ENCODE assay signal across 18 cellular contexts in genomic region chr10:55224007-55224781, GRCh38.
DNase-seq lines count a peak whose midpoint lies in the region; ATAC-seq, FAIRE-seq and TF ChIP-seq lines count a peak whose summit lies in the region.
"Had no signal": no experiment of that assay in that cellular context is flagged by ENCODE, and none has a peak within 500 bp of the region (broad histone marks: within the 10 kb centered on the region; RNA-seq: fewer than 3 reads in every experiment).

No MANE protein-coding gene starts in this region.

- H3K79me2 ChIP-seq in MM.1S (ENCODE audit: low read length), result no peaks in the 10 kb centered on the region

- no peaks in the 10 kb centered on the region for H3F3A ChIP-seq in MM.1S (ENCODE audit: insufficient read depth, low read length)

- no peak overlapping the region for H3K27ac ChIP-seq in MM.1S (ENCODE audit: low read length)
- H3K27ac ChIP-seq: 22Rv1; BLaER1 treated with 17β-estradiol and CSF1 and Interleukin-3, amounts not matched to agents 10 nM and 100 nM; SJSA1 had no signal

- H3K9ac ChIP-seq in MM.1S (ENCODE audit: low read length), result no peak overlapping the region
- H3K9ac ChIP-seq: BLaER1 treated with 17β-estradiol and CSF1 and Interleukin-3, amounts not matched to agents 10 nM and 100 nM had no signal

- H3K4me1 ChIP-seq in MM.1S (ENCODE audit: low read length), result 0 out of 2 replicates have a peak, but pooled peaks cover 3% of the 10 kb centered on the region
- H3K4me1 ChIP-seq: BLaER1 treated with 17β-estradiol and CSF1 and Interleukin-3, amounts not matched to agents 10 nM and 100 nM; SJSA1 had no signal

- no peaks in the 10 kb centered on the region for H3K36me3 ChIP-seq in MM.1S (replicated peaks; ENCODE audit: insufficient read depth, low read length)
- H3K36me3 ChIP-seq: BLaER1 treated with 17β-estradiol and CSF1 and Interleukin-3, amounts not matched to agents 10 nM and 100 nM; SJSA1 had no signal

- peak; percentile 52 for FAIRE-seq in urothelium cell line (lab: Jason Lieb, UNC)
- FAIRE-seq: HTR-8/SVneo had no signal

- peak; percentile 53 for ATAC-seq in HG02610 (IDR thresholded peaks at IDR 0.05; ENCODE audit: unreplicated experiment)
- ATAC-seq: PC-3 had no signal

- no peak for TF ChIP-seq CTCF in MM.1S (IDR thresholded peaks at IDR 0.05; ENCODE audit: low read length)

- H3K4me2 ChIP-seq in MM.1S (ENCODE audit: low read depth, low read length), result 0 out of 2 replicates have a peak overlapping the region, but pooled peaks have one; percentile 6
- H3K4me2 ChIP-seq: BLaER1 treated with 17β-estradiol and CSF1 and Interleukin-3, amounts not matched to agents 10 nM and 100 nM had no signal

- peak overlapping the region; percentile 34 for H2AFZ ChIP-seq in MM.1S (ENCODE audit: low read length)

- H3K4me3 ChIP-seq in MM.1S (ENCODE audit: low read length), result no peak overlapping the region
- H3K4me3 ChIP-seq: BLaER1 treated with 17β-estradiol and CSF1 and Interleukin-3, amounts not matched to agents 10 nM and 100 nM; SJSA1 had no signal

- H3K9me3 ChIP-seq in MM.1S (replicated peaks; ENCODE audit: insufficient read depth, low read length), result no peaks in the 10 kb centered on the region
- H3K9me3 ChIP-seq: BLaER1 treated with 17β-estradiol and CSF1 and Interleukin-3, amounts not matched to agents 10 nM and 100 nM; SJSA1 had no signal

- DNase-seq in NK-92 treated with Interleukin-12 subunit alpha and Interleukin-12 subunit beta, amount 100 ng/mL, for 24 hours (lab: John Stamatoyannopoulos, UW), result peak; percentile 26
- DNase-seq in NK-92 (lab: John Stamatoyannopoulos, UW; ENCODE audit: unreplicated experiment), result no peak
- DNase-seq in MM.1S, result peak; percentile 11
- no peak for DNase-seq in urothelium cell line (ENCODE audit: low spot score)
- DNase-seq in H4 (ENCODE audit: low spot score), result no peak
- DNase-seq in HUDEP-2 (lab: John Stamatoyannopoulos, UW; ENCODE audit: unreplicated experiment in 76 of 76), result no peak
- DNase-seq in foreskin melanocyte, result no peak
- DNase-seq: DMS 273 treated with DMSO at 0.1 percent for 48 hours, EL, NCI-H2107, NCI-H226, NCI-H526 treated with DMSO at 0.1 percent for 48 hours, PC-3 had no signal

- no peaks in the 10 kb centered on the region for H3K27me3 ChIP-seq in MM.1S (replicated peaks; ENCODE audit: insufficient read depth, low read length)
- H3K27me3 ChIP-seq: BLaER1 treated with 17β-estradiol and CSF1 and Interleukin-3, amounts not matched to agents 10 nM and 100 nM; SJSA1 had no signal

- no peaks in the 10 kb centered on the region for H3K9me2 ChIP-seq in MM.1S (replicated peaks; ENCODE audit: insufficient read depth, low read length)

- H4K20me1 ChIP-seq in MM.1S (ENCODE audit: insufficient read depth, low read length), result no peaks in the 10 kb centered on the region
- H4K20me1 ChIP-seq: BLaER1 treated with 17β-estradiol and CSF1 and Interleukin-3, amounts not matched to agents 10 nM and 100 nM had no signal

Comparison
In these comparisons a context has a peak if more than half of its experiments do, and no peak if none do; other contexts are left out.
1. DNase-seq: peak in NK-92 treated with Interleukin-12 subunit alpha and Interleukin-12 subunit beta, amount 100 ng/mL, for 24 hours (single experiment) and MM.1S (single experiment); none in NK-92 (single experiment), urothelium cell line (single experiment), H4 (single experiment), HUDEP-2 (0 of 76) and foreskin melanocyte (single experiment).